ENCODE assay signal across 14 cellular contexts in genomic region chr11:35031869-35032268, GRCh38.
A peak's percentile ranks its signal among the peaks of the same experiment; 100 is the strongest.
DNase-seq lines count a peak whose midpoint lies in the region; ATAC-seq, FAIRE-seq and TF ChIP-seq lines count a peak whose summit lies in the region.
"Had no signal": no experiment of that assay in that cellular context is flagged by ENCODE, and none has a peak within 500 bp of the region (broad histone marks: within the 10 kb centered on the region; RNA-seq: fewer than 3 reads in every experiment).

No MANE protein-coding gene starts in this region.

- 0 out of 3 replicates have a peak, but pooled peaks cover 4% of the 10 kb centered on the region for H3K9me3 ChIP-seq in A549
- H3K9me3 ChIP-seq in GM23248 (ENCODE audit: low read depth): no peaks in the 10 kb centered on the region
- no peaks in the 10 kb centered on the region for H3K9me3 ChIP-seq in T-helper 17 cell (ENCODE audit: control insufficient read depth, low read length, poor library complexity, severe bottlenecking)
- H3K9me3 ChIP-seq in fibroblast of lung (ENCODE audit: control insufficient read depth, insufficient read depth, low read depth, low read length): no peaks in the 10 kb centered on the region

- H3K4me3 ChIP-seq in A549 (no peak overlapping the region), GM23248 (no peak overlapping the region), fibroblast of lung (replicated peaks in 1 of 4; ENCODE audit: control extremely low read depth in 1 of 4, insufficient read depth in 1 of 4, low read depth in 3 of 4, low read length in 4 of 4) (no peak overlapping the region)

- H3K27ac ChIP-seq in A549 (peak overlapping the region; percentile 63 to 73), GM23248 (peak overlapping the region; percentile 99), fibroblast of lung (ENCODE audit: insufficient read depth, low read length) (peak overlapping the region; percentile 17)

- H3K36me3 ChIP-seq in GM23248 (ENCODE audit: low read depth) (no peaks in the 10 kb centered on the region), fibroblast of lung (ENCODE audit: control insufficient read depth, insufficient read depth, low read length) (no peaks in the 10 kb centered on the region)

- TF ChIP-seq POLR2A in A549 (IDR thresholded peaks at IDR 0.05; ENCODE audit: low read length): no peak

- H3K9me2 ChIP-seq in GM23248 (ENCODE audit: insufficient read depth): no peaks in the 10 kb centered on the region

- ATAC-seq in A549 (peak; percentile 16 to 30; a peak in 4 of 6 replicates), T-helper 17 cell (no peak), GM19452 (IDR thresholded peaks at IDR 0.05; ENCODE audit: unreplicated experiment) (no peak), GM18867 (IDR thresholded peaks at IDR 0.05; ENCODE audit: unreplicated experiment) (no peak)

- H3K27me3 ChIP-seq in GM23248 (replicated peaks; ENCODE audit: insufficient read depth): no peaks in the 10 kb centered on the region
- H3K27me3 ChIP-seq in fibroblast of lung (ENCODE audit: control insufficient read depth, insufficient read depth, low read length): no peaks in the 10 kb centered on the region

- H3K27ac Mint-ChIP-seq in T-helper 17 cell: peak overlapping the region; percentile 10

- DNase-seq in A549 (ENCODE audit: low read depth in 1 of 2, low spot score in 1 of 2): no peak
- DNase-seq in GM23248: peak; percentile 79
- DNase-seq in T-helper 17 cell: no peak
- DNase-seq in fibroblast of lung (ENCODE audit: low read depth in 2 of 2): no peak
- DNase-seq in T-helper 1 cell: no peak
- DNase-seq in KG1 (lab: John Stamatoyannopoulos, UW): no peak
- DNase-seq: activated CD4-positive, CD25-positive, alpha-beta regulatory T cell; AML-193; midbrain; NCI-H524; SHP77 treated with DMSO at 0.1 percent for 48 hours; stimulated activated CD4-positive, alpha-beta T cell treated with anti-CD3 and anti-CD28 coated beads, Interleukin-1b, Interleukin-23, amount 100 ng/mL, for 48 hours had no signal

- in situ Hi-C loops in GM23248 (cut with MboI): no loop called here

- WGBS in A549 (ENCODE audit: missing lambda C conversion rate): 11% methylated on average over 1 of the region's 1 CpG
- 0 to 8% methylated on average over 1 of the region's 1 CpG for WGBS in GM23248 (ENCODE audit: low coverage in 1 of 2, low lambda C conversion rate in 2 of 2, missing lambda C conversion rate in 2 of 2), 2 experiments

- TF ChIP-seq EP300 in A549 (IDR thresholded peaks at IDR 0.05): no peak

- H3K4me2 ChIP-seq in A549 (peak overlapping the region; percentile 75), GM23248 (ENCODE audit: unreplicated experiment) (peak overlapping the region; percentile 29), fibroblast of lung (ENCODE audit: extremely low read depth, insufficient read depth, low read length) (no peak overlapping the region)

- no peak for TF ChIP-seq RAD21 in A549 (conservative IDR thresholded peaks at IDR 0.05 in 1 of 2, IDR thresholded peaks at IDR 0.05 in 1 of 2)

- H3K27me3 Mint-ChIP-seq in T-helper 17 cell: no peaks in the 10 kb centered on the region

- H3F3A ChIP-seq in GM23248 (ENCODE audit: insufficient read depth): peaks cover 40% of the 10 kb centered on the region

- no peaks in the 10 kb centered on the region for H3K79me2 ChIP-seq in GM23248 (ENCODE audit: insufficient read depth)
- no peaks in the 10 kb centered on the region for H3K79me2 ChIP-seq in fibroblast of lung (ENCODE audit: control insufficient read depth, insufficient read depth, low read length)

- TF ChIP-seq CTCF in A549 (IDR thresholded peaks at IDR 0.05) (no peak), fibroblast of lung (conservative IDR thresholded peaks at IDR 0.05 in 1 of 2, IDR thresholded peaks at IDR 0.05 in 1 of 2; ENCODE audit: low read depth in 1 of 2, low read length in 2 of 2) (no peak)

- H3K9ac ChIP-seq in GM23248: peak overlapping the region; percentile 88
- no peak overlapping the region for H3K9ac ChIP-seq in fibroblast of lung (ENCODE audit: insufficient read depth, low read length)

- FAIRE-seq in A549 (lab: Jason Lieb, UNC): no peak

- H3K4me3 Mint-ChIP-seq in T-helper 17 cell: no peak overlapping the region

- H3K36me3 Mint-ChIP-seq in T-helper 17 cell (ENCODE audit: low read depth): peaks cover 4% of the 10 kb centered on the region

- no peak overlapping the region for H2AFZ ChIP-seq in GM23248
- H2AFZ ChIP-seq in fibroblast of lung (ENCODE audit: low read length): no peak overlapping the region

- POLR2A ChIA-PET in A549 (lab: Yijun Ruan, JAX): interaction anchor here (2.7 kb wide), 1 partner anchor 107 kb away, joined by 20 read pairs; the partner anchor contains the start of gene CD44

- peaks cover 33% of the 10 kb centered on the region for H3K4me1 Mint-ChIP-seq in T-helper 17 cell

- peaks cover 29% of the 10 kb centered on the region for H3K4me1 ChIP-seq in A549
- peaks cover 47% of the 10 kb centered on the region for H3K4me1 ChIP-seq in GM23248 (ENCODE audit: insufficient read depth)
- H3K4me1 ChIP-seq in fibroblast of lung (ENCODE audit: control insufficient read depth, extremely low read depth, insufficient read depth, low read length): peaks cover 31% of the 10 kb centered on the region

- CTCF ChIA-PET in A549 (lab: Yijun Ruan, JAX): interaction anchor here (0.8 to 2.4 kb wide), 3 partner anchors 12 to 127 kb away, joined by 3 to 8 read pairs (median 4); no protein-coding TSS in a partner anchor

- H4K20me1 ChIP-seq in GM23248 (ENCODE audit: insufficient read depth) (no peaks in the 10 kb centered on the region), fibroblast of lung (ENCODE audit: control insufficient read depth, extremely low read depth, insufficient read depth, low read length) (no peaks in the 10 kb centered on the region)

TF ChIP-seq in A549, 52 proteins besides CTCF, POLR2A, EP300 and RAD21:
- TF ChIP-seq FOSL2 (IDR thresholded peaks at IDR 0.05) (no peak), FOSL2 (CRISPR knock-in tag; IDR thresholded peaks at IDR 0.05) (0 out of 2 replicates have a peak, but pooled peaks have one; percentile 29), SMC3 (IDR thresholded peaks at IDR 0.05) (no peak), GATA3 (IDR thresholded peaks at IDR 0.05; ENCODE audit: borderline replicate concordance) (peak; percentile 66; the same call in 1 of the 2 replicates)

Comparison
In these comparisons a context has a peak if more than half of its experiments do, and no peak if none do; other contexts are left out.
1. ATAC-seq: peak in A549 (2 of 2); none in T-helper 17 cell (single experiment), GM19452 (single experiment) and GM18867 (single experiment).
2. H3K27ac ChIP-seq: peak in every context shown above with its lines; median percentile 99 in GM23248; 68 in A549; 17 in fibroblast of lung.